In genomic region chr1:4135853-4136252, GRCh38 we compare ENCODE assay signal across 6 cellular contexts.
DNase-seq lines count a peak whose midpoint lies in the region; ATAC-seq, FAIRE-seq and TF ChIP-seq lines count a peak whose summit lies in the region.
"Not testable (repeated sequence)": the region's sequence is repeated elsewhere in the genome, so short reads cannot be mapped to it uniquely, and the experiment has no call there.

No MANE protein-coding gene starts in this region.

- not testable (repeated sequence) for H3K9me3 ChIP-seq in K562 (replicated peaks; ENCODE audit: control insufficient read depth, insufficient read depth, low read depth, low read length); pancreas

- not testable (repeated sequence) for H2AFZ ChIP-seq in K562 (ENCODE audit: low read depth, low read length)

- peak overlapping the region; percentile 74 for H3K4me3 Mint-ChIP-seq in endothelial cell (ENCODE audit: unreplicated experiment)
- not testable (repeated sequence) for H3K4me3 Mint-ChIP-seq in progenitor cell of endocrine pancreas (ENCODE audit: low read depth)

- CTCF ChIA-PET in K562 (lab: Yijun Ruan, JAX; ENCODE audit: low intra/inter-chr PET ratio), result not testable (repeated sequence)

- TF ChIP-seq POLR2A in GM12891 (IDR thresholded peaks at IDR 0.05; ENCODE audit: low read depth, low read length); K562 (conservative IDR thresholded peaks at IDR 0.05): not testable (repeated sequence)

- H3K27ac ChIP-seq in K562 (ENCODE audit: extremely low read depth, low read depth, low read length); pancreas: not testable (repeated sequence)

- FAIRE-seq in GM12891 (lab: Jason Lieb, UNC) (peak; percentile 33), K562 (lab: Jason Lieb, UNC) (peak; percentile 51), colon (lab: Jason Lieb, UNC) (peak; percentile 68), pancreas (lab: Jason Lieb, UNC) (peak; percentile 13)

- not testable (repeated sequence) for H3K4me1 Mint-ChIP-seq in endothelial cell (ENCODE audit: unreplicated experiment)
- peaks cover 14% of the 10 kb centered on the region for H3K4me1 Mint-ChIP-seq in progenitor cell of endocrine pancreas (ENCODE audit: low read depth)

- H3K27me3 Mint-ChIP-seq in endothelial cell (ENCODE audit: unreplicated experiment), result peaks cover 16% of the 10 kb centered on the region
- H3K27me3 Mint-ChIP-seq in progenitor cell of endocrine pancreas, result not testable (repeated sequence)

- POLR2A ChIA-PET in K562 (lab: Yijun Ruan, JAX), result not testable (repeated sequence)

- TF ChIP-seq CTCF in K562 (IDR thresholded peaks at IDR 0.05 in 2 of 3, conservative IDR thresholded peaks at IDR 0.05 in 1 of 3; ENCODE audit: insufficient read depth in 2 of 3, low read depth in 1 of 3, low read length in 3 of 3); endothelial cell (IDR thresholded peaks at IDR 0.05; ENCODE audit: unreplicated experiment); pancreas (IDR thresholded peaks at IDR 0.05); progenitor cell of endocrine pancreas (IDR thresholded peaks at IDR 0.05; ENCODE audit: unreplicated experiment): not testable (repeated sequence)

- H3K9me1 ChIP-seq in K562 (ENCODE audit: control insufficient read depth, insufficient read depth, low read length), result not testable (repeated sequence)

- H3K4me2 ChIP-seq in K562 (ENCODE audit: insufficient read depth, low read length), result not testable (repeated sequence)

- H3K36me3 Mint-ChIP-seq in endothelial cell (ENCODE audit: low read depth, unreplicated experiment), result peaks cover 16% of the 10 kb centered on the region
- not testable (repeated sequence) for H3K36me3 Mint-ChIP-seq in progenitor cell of endocrine pancreas (ENCODE audit: insufficient read depth)

- not testable (repeated sequence) for ATAC-seq in K562, pancreas

- not testable (repeated sequence) for H3K4me1 ChIP-seq in K562 (replicated peaks in 1 of 2; ENCODE audit: control insufficient read depth in 2 of 2, insufficient read depth in 2 of 2, low read length in 2 of 2); pancreas

- BruUV-seq in K562 (replicated peaks; lab: Mats Ljungman, UMichigan), result not testable (repeated sequence)

- not testable (repeated sequence) for H4K20me1 ChIP-seq in K562 (replicated peaks; ENCODE audit: control insufficient read depth, insufficient read depth, low read length)

- TF ChIP-seq EP300 in K562 (IDR thresholded peaks at IDR 0.05; ENCODE audit: low read length), result not testable (repeated sequence)

- peaks cover 21 to 37% of the 10 kb centered on the region in 2 experiments for H3K27me3 ChIP-seq in K562 (ENCODE audit: control insufficient read depth in 2 of 2, insufficient read depth in 2 of 2, low read length in 2 of 2)
- not testable (repeated sequence) for H3K27me3 ChIP-seq in pancreas

- H3K36me3 ChIP-seq in K562 (ENCODE audit: control insufficient read depth, insufficient read depth, low read length); pancreas: not testable (repeated sequence)

- intact Hi-C loops in K562 (cut with micrococcal nuclease); pancreas (cut with DNase I): not testable (repeated sequence)

- in situ Hi-C loops in K562 (cut with MboI), result not testable (repeated sequence)

- DNase-seq in GM12891 (ENCODE audit: insufficient read length, low spot score); K562 (ENCODE audit: extremely low read depth in 1 of 4, low spot score in 3 of 4); endothelial cell (ENCODE audit: low spot score); pancreas; progenitor cell of endocrine pancreas (ENCODE audit: low spot score, unreplicated experiment): not testable (repeated sequence)

- H3K27ac Mint-ChIP-seq in endothelial cell (ENCODE audit: unreplicated experiment) (peak overlapping the region; percentile 42), progenitor cell of endocrine pancreas (peak overlapping the region; percentile 23)

- not testable (repeated sequence) for H3K79me2 ChIP-seq in K562 (ENCODE audit: control insufficient read depth, insufficient read depth, low read length)

- H3K9ac ChIP-seq in K562 (ENCODE audit: insufficient read depth in 1 of 2, low read depth in 2 of 2, low read length in 2 of 2), result not testable (repeated sequence)

- H3K9me3 Mint-ChIP-seq in endothelial cell (ENCODE audit: unreplicated experiment), result peaks cover 26% of the 10 kb centered on the region
- not testable (repeated sequence) for H3K9me3 Mint-ChIP-seq in progenitor cell of endocrine pancreas (ENCODE audit: low read depth)

- not testable (repeated sequence) for TF ChIP-seq RAD21 in K562 (CRISPR knock-in tag; conservative IDR thresholded peaks at IDR 0.05 in 1 of 2, IDR thresholded peaks at IDR 0.05 in 1 of 2)

- not testable (repeated sequence) for H3K4me3 ChIP-seq in K562, pancreas

TF ChIP-seq in K562, 482 proteins besides CTCF, POLR2A, EP300 and RAD21:
- TF ChIP-seq HMBOX1 (IDR thresholded peaks at IDR 0.05) (peak; percentile 95), ZBED1 (IDR thresholded peaks at IDR 0.05) (peak; percentile 77; the same call in 1 of the 2 replicates)
